In genomic region chr11:37087650-37088572, GRCh38 we compare ENCODE assay signal across 29 cellular contexts.
"Had no signal": no experiment of that assay in that cellular context is flagged by ENCODE, and none has a peak within 500 bp of the region (broad histone marks: within the 10 kb centered on the region; RNA-seq: fewer than 3 reads in every experiment).

No MANE protein-coding gene starts in this region.

- DNase-seq: activated CD4-positive, alpha-beta T cell treated with anti-CD3 and anti-CD28 coated beads for 1 hour; activated CD4-positive, alpha-beta T cell treated with anti-CD3 and anti-CD28 coated beads for 4 hours; activated CD4-positive, alpha-beta T cell treated with anti-CD3 and anti-CD28 coated beads, Interleukin-2, amount 10 ng/mL, durations not matched to agents 7 days and 5 days; activated CD4-positive, alpha-beta T cell treated with anti-CD3 and anti-CD28 coated beads, Interleukin-2, amount 50 U/mL, for 4 hours; activated CD8-positive, alpha-beta memory T cell treated with anti-CD3 and anti-CD28 coated beads for 24 hours; activated CD8-positive, alpha-beta T cell treated with anti-CD3 and anti-CD28 coated beads for 36 hours; activated effector memory CD4-positive, alpha-beta T cell treated with Interleukin-2 at 50 U/mL for 16 hours; activated gamma-delta T cell treated with Interleukin-2 at 50 U/mL for 16 hours; activated naive CD4-positive, alpha-beta T cell treated with anti-CD3 and anti-CD28 coated beads, Interleukin-2, amount 50 U/mL, for 16 hours; activated naive CD4-positive, alpha-beta T cell treated with Interleukin-2 at 50 U/mL for 16 hours; activated T-cell treated with anti-CD3 and anti-CD28 coated beads, Interleukin-2, amount 50 U/mL, for 4 hours; amniotic stem cell; anterior cingulate cortex; brain microvascular endothelial cell; dorsolateral prefrontal cortex; effector memory CD4-positive, alpha-beta T cell; endodermal cell; foreskin fibroblast; head of caudate nucleus; T-helper 17 cell; T1000 had no signal

- ATAC-seq: activated CD8-positive, alpha-beta T cell treated with anti-CD3 and anti-CD28 coated beads for 36 hours; activated T-cell treated with anti-CD3 and anti-CD28 coated beads, Interleukin-2, amount 50 U/mL, for 4 hours; activated T-helper 17 cell treated with anti-CD3 and anti-CD28 coated beads, Interleukin-2, amount 50 U/mL, for 72 hours; esophagus mucosa; T-helper 17 cell; WTC11 had no signal

- H3K27me3 ChIP-seq: brain microvascular endothelial cell, dorsolateral prefrontal cortex had no signal

- H3K36me3 ChIP-seq: brain microvascular endothelial cell had no signal

- H3K27ac Mint-ChIP-seq: activated CD4-positive, alpha-beta T cell treated with anti-CD3 and anti-CD28 coated beads, Interleukin-2, amount 10 ng/mL, durations not matched to agents 7 days and 5 days; activated CD8-positive, alpha-beta T cell treated with anti-CD3 and anti-CD28 coated beads for 36 hours; activated naive CD8-positive, alpha-beta T cell; activated T-helper 17 cell treated with anti-CD3 and anti-CD28 coated beads, Interleukin-2, amount 50 U/mL, for 72 hours; dendritic cell treated with granulocyte-macrophage colony-stimulating factor and Interleukin-4, amounts not matched to agents 40 ng/mL and 50 ng/mL, for 4 days; endodermal cell; T-helper 17 cell; T-helper 2 cell treated with Interferon-gamma antibody and Interleukin-4, amounts not matched to agents 5 μg/mL and 100 μg/mL, for 36 hours; WTC11 had no signal

- H3K4me3 ChIP-seq: coronary artery, dorsolateral prefrontal cortex had no signal

- H3K36me3 Mint-ChIP-seq: activated naive CD8-positive, alpha-beta T cell had no signal

- H3K9me3 Mint-ChIP-seq: activated CD4-positive, alpha-beta T cell treated with anti-CD3 and anti-CD28 coated beads, Interleukin-2, amount 10 ng/mL, durations not matched to agents 7 days and 5 days; activated T-cell treated with anti-CD3 and anti-CD28 coated beads, Interleukin-2, amount 50 U/mL, for 4 hours; activated T-helper 17 cell treated with anti-CD3 and anti-CD28 coated beads, Interleukin-2, amount 50 U/mL, for 72 hours; dendritic cell treated with granulocyte-macrophage colony-stimulating factor and Interleukin-4, amounts not matched to agents 40 ng/mL and 50 ng/mL, for 4 days; endodermal cell had no signal

- H3K4me1 Mint-ChIP-seq: activated CD4-positive, alpha-beta T cell treated with anti-CD3 and anti-CD28 coated beads, Interleukin-2, amount 10 ng/mL, durations not matched to agents 7 days and 5 days; activated T-helper 17 cell treated with anti-CD3 and anti-CD28 coated beads, Interleukin-2, amount 50 U/mL, for 72 hours; central memory CD8-positive, alpha-beta T cell; T-helper 17 cell; WTC11 had no signal

- H3K4me3 Mint-ChIP-seq: activated CD4-positive, alpha-beta T cell treated with anti-CD3 and anti-CD28 coated beads, Interleukin-2, amount 10 ng/mL, durations not matched to agents 7 days and 5 days; activated CD8-positive, alpha-beta T cell treated with anti-CD3 and anti-CD28 coated beads for 36 hours; activated naive CD8-positive, alpha-beta T cell; activated T-cell treated with anti-CD3 and anti-CD28 coated beads, Interleukin-2, amount 50 U/mL, for 4 hours; activated T-helper 17 cell treated with anti-CD3 and anti-CD28 coated beads, Interleukin-2, amount 50 U/mL, for 72 hours; central memory CD8-positive, alpha-beta T cell; dendritic cell treated with granulocyte-macrophage colony-stimulating factor and Interleukin-4, amounts not matched to agents 40 ng/mL and 50 ng/mL, for 4 days; endodermal cell; T-helper 17 cell; T-helper 2 cell treated with Interferon-gamma antibody and Interleukin-4, amounts not matched to agents 5 μg/mL and 100 μg/mL, for 36 hours; WTC11 had no signal

- H3K27ac ChIP-seq: brain microvascular endothelial cell, coronary artery, dorsolateral prefrontal cortex had no signal

- H3K27me3 Mint-ChIP-seq: activated CD4-positive, alpha-beta T cell treated with anti-CD3 and anti-CD28 coated beads, Interleukin-2, amount 10 ng/mL, durations not matched to agents 7 days and 5 days; activated CD8-positive, alpha-beta T cell treated with anti-CD3 and anti-CD28 coated beads for 36 hours; activated naive CD8-positive, alpha-beta T cell; activated T-helper 17 cell treated with anti-CD3 and anti-CD28 coated beads, Interleukin-2, amount 50 U/mL, for 72 hours; central memory CD8-positive, alpha-beta T cell; dendritic cell treated with granulocyte-macrophage colony-stimulating factor and Interleukin-4, amounts not matched to agents 40 ng/mL and 50 ng/mL, for 4 days; T-helper 17 cell had no signal
